In genomic region chr3:139263798-139264197, GRCh38 we compare ENCODE assay signal across 16 cellular contexts.
DNase-seq lines count a peak whose midpoint lies in the region; ATAC-seq, FAIRE-seq and TF ChIP-seq lines count a peak whose summit lies in the region.
"Had no signal": no experiment of that assay in that cellular context is flagged by ENCODE, and none has a peak within 500 bp of the region (broad histone marks: within the 10 kb centered on the region; RNA-seq: fewer than 3 reads in every experiment).

No MANE protein-coding gene starts in this region.

- H3K4me3 ChIP-seq in K562: no peak overlapping the region
- H3K4me3 ChIP-seq in esophagus muscularis mucosa: no peak overlapping the region
- no peak overlapping the region for H3K4me3 ChIP-seq in neuronal stem cell (ENCODE audit: low read length in 2 of 2)
- H3K4me3 ChIP-seq: BLaER1 treated with 17β-estradiol and CSF1 and Interleukin-3, amounts not matched to agents 10 nM and 100 nM had no signal

- POLR2A ChIA-PET in K562 (lab: Yijun Ruan, JAX): no interaction called here

- H3K36me3 ChIP-seq in K562 (ENCODE audit: control insufficient read depth, insufficient read depth, low read length) (no peaks in the 10 kb centered on the region), esophagus muscularis mucosa (no peaks in the 10 kb centered on the region), neuronal stem cell (replicated peaks in 1 of 2; ENCODE audit: control insufficient read depth in 2 of 2, insufficient read depth in 2 of 2, low read length in 2 of 2) (no peaks in the 10 kb centered on the region)
- H3K36me3 ChIP-seq: BLaER1 treated with 17β-estradiol and CSF1 and Interleukin-3, amounts not matched to agents 10 nM and 100 nM had no signal

- H4K8ac ChIP-seq in neuronal stem cell (ENCODE audit: low read depth, low read length): no peak overlapping the region

- H3K14ac ChIP-seq in neuronal stem cell (ENCODE audit: low read length): no peak overlapping the region

- no peak for TF ChIP-seq RAD21 in K562 (CRISPR knock-in tag; conservative IDR thresholded peaks at IDR 0.05 in 1 of 2, IDR thresholded peaks at IDR 0.05 in 1 of 2)

- BruUV-seq in K562 (replicated peaks; lab: Mats Ljungman, UMichigan): no TSS peak

- no peak overlapping the region for H3K27ac ChIP-seq in K562 (ENCODE audit: extremely low read depth, low read depth, low read length)
- no peak overlapping the region for H3K27ac ChIP-seq in esophagus muscularis mucosa (replicated peaks in 1 of 4)
- H3K27ac ChIP-seq in neuronal stem cell (replicated peaks; ENCODE audit: low read length): no peak overlapping the region
- H3K27ac ChIP-seq: BLaER1 treated with 17β-estradiol and CSF1 and Interleukin-3, amounts not matched to agents 10 nM and 100 nM; HL-60 had no signal

- H4K91ac ChIP-seq in neuronal stem cell (ENCODE audit: low read depth, low read length, poor library complexity): no peak overlapping the region

- TF ChIP-seq CTCF in K562 (IDR thresholded peaks at IDR 0.05 in 2 of 3, conservative IDR thresholded peaks at IDR 0.05 in 1 of 3; ENCODE audit: insufficient read depth in 2 of 3, low read depth in 1 of 3, low read length in 3 of 3) (no peak), esophagus muscularis mucosa (IDR thresholded peaks at IDR 0.05) (no peak)

- H2BK120ac ChIP-seq in neuronal stem cell (ENCODE audit: low read depth, low read length): no peak overlapping the region

- intact Hi-C loops in K562 (cut with micrococcal nuclease): no loop called here
- intact Hi-C loops in esophagus muscularis mucosa (cut with DNase I): no loop called here

- TF ChIP-seq POLR2A in K562 (conservative IDR thresholded peaks at IDR 0.05) (no peak), esophagus muscularis mucosa (IDR thresholded peaks at IDR 0.05; ENCODE audit: low read depth) (no peak)

- H3K23ac ChIP-seq in neuronal stem cell (ENCODE audit: low read depth, low read length, poor library complexity): no peak overlapping the region

- peak overlapping the region; percentile 17 for H3K18ac ChIP-seq in neuronal stem cell (ENCODE audit: low read length)

- WGBS in K562 (ENCODE audit: insufficient coverage, low coverage, missing lambda C conversion rate): 14% methylated on average over 1 of the region's 4 CpGs
- WGBS in esophagus muscularis mucosa: 94% methylated on average over 4 of the region's 4 CpGs
- no CpG with 5 or more reads among the region's 4 CpGs for WGBS in neuronal stem cell (ENCODE audit: extremely low coverage in 2 of 2, insufficient read length in 2 of 2, insufficient replicate concordance in 1 of 2), 2 donors

- DNase-seq in K562 (ENCODE audit: extremely low read depth in 1 of 4, low spot score in 3 of 4) (no peak), esophagus muscularis mucosa (ENCODE audit: extremely low spot score) (peak; percentile 77), neuronal stem cell (ENCODE audit: low spot score) (no peak), ureter (ENCODE audit: low spot score) (peak; percentile 10), NCI-H524 treated with DMSO at 0.1 percent for 48 hours (lab: John Stamatoyannopoulos, UW) (no peak), Kasumi-1 (lab: John Stamatoyannopoulos, UW) (no peak), GM19239 (ENCODE audit: insufficient read length, low spot score) (no peak)
- DNase-seq: 8988T, Calu3, DMS79 treated with DMSO at 0.1 percent for 48 hours, GF-D8, H9 had no signal

- no peak for FAIRE-seq in K562 (lab: Jason Lieb, UNC)
- FAIRE-seq in GM19239 (lab: Jason Lieb, UNC): no peak
- FAIRE-seq: H1 had no signal

- H3K9ac ChIP-seq in K562 (ENCODE audit: insufficient read depth in 1 of 2, low read depth in 2 of 2, low read length in 2 of 2) (no peak overlapping the region), neuronal stem cell (ENCODE audit: low read depth, low read length, poor library complexity) (no peak overlapping the region)
- H3K9ac ChIP-seq: BLaER1 treated with 17β-estradiol and CSF1 and Interleukin-3, amounts not matched to agents 10 nM and 100 nM had no signal

- H2BK15ac ChIP-seq in neuronal stem cell (ENCODE audit: low read length): no peak overlapping the region

- H2BK12ac ChIP-seq in neuronal stem cell (ENCODE audit: low read length): no peak overlapping the region

- no peaks in the 10 kb centered on the region for H4K20me1 ChIP-seq in K562 (replicated peaks; ENCODE audit: control insufficient read depth, insufficient read depth, low read length)
- H4K20me1 ChIP-seq: BLaER1 treated with 17β-estradiol and CSF1 and Interleukin-3, amounts not matched to agents 10 nM and 100 nM had no signal

- CTCF ChIA-PET in K562 (lab: Yijun Ruan, JAX; ENCODE audit: low intra/inter-chr PET ratio): no interaction called here

- H3K9me3 ChIP-seq in K562 (replicated peaks; ENCODE audit: control insufficient read depth, insufficient read depth, low read depth, low read length): no peaks in the 10 kb centered on the region
- no peaks in the 10 kb centered on the region for H3K9me3 ChIP-seq in esophagus muscularis mucosa
- peaks cover 0 to 1% of the 10 kb centered on the region in 2 donors for H3K9me3 ChIP-seq in neuronal stem cell (replicated peaks in 1 of 2; ENCODE audit: control insufficient read depth in 2 of 2, insufficient read depth in 1 of 2, low read depth in 1 of 2, low read length in 2 of 2)
- H3K9me3 ChIP-seq: BLaER1 treated with 17β-estradiol and CSF1 and Interleukin-3, amounts not matched to agents 10 nM and 100 nM had no signal

- no peak for ATAC-seq in K562
- ATAC-seq: CD8-positive, alpha-beta T cell had no signal

- H3K4me2 ChIP-seq in K562 (ENCODE audit: insufficient read depth, low read length) (no peak overlapping the region), neuronal stem cell (ENCODE audit: insufficient read depth, low read length, poor library complexity, severe bottlenecking) (no peak overlapping the region)
- H3K4me2 ChIP-seq: BLaER1 treated with 17β-estradiol and CSF1 and Interleukin-3, amounts not matched to agents 10 nM and 100 nM had no signal

- H2AFZ ChIP-seq in K562 (ENCODE audit: low read depth, low read length): no peak overlapping the region
- H2AFZ ChIP-seq in neuronal stem cell (ENCODE audit: low read length): no peak overlapping the region

- H3K4me1 ChIP-seq in K562 (replicated peaks in 1 of 2; ENCODE audit: control insufficient read depth in 2 of 2, insufficient read depth in 2 of 2, low read length in 2 of 2): peaks cover 0 to 5% of the 10 kb centered on the region in 2 experiments; a peak in 1 of 5 replicates
- H3K4me1 ChIP-seq in esophagus muscularis mucosa: peaks cover 0 to 5% (median 4%) of the 10 kb centered on the region in 4 donors
- no peaks in the 10 kb centered on the region for H3K4me1 ChIP-seq in neuronal stem cell (ENCODE audit: control insufficient read depth in 2 of 2, insufficient read depth in 1 of 2, low read depth in 1 of 2, low read length in 2 of 2)

- H2AK5ac ChIP-seq in neuronal stem cell (ENCODE audit: low read depth, low read length): no peak overlapping the region

- in situ Hi-C loops in K562 (cut with MboI): no loop called here

- H3K79me2 ChIP-seq in K562 (ENCODE audit: control insufficient read depth, insufficient read depth, low read length): no peaks in the 10 kb centered on the region

- H3K4ac ChIP-seq in neuronal stem cell (ENCODE audit: low read length): no peak overlapping the region

- H3K79me1 ChIP-seq in neuronal stem cell (ENCODE audit: low read depth, low read length): no peaks in the 10 kb centered on the region

- H2BK5ac ChIP-seq in neuronal stem cell (ENCODE audit: low read length): no peak overlapping the region

- H3K27me3 ChIP-seq in K562 (ENCODE audit: control insufficient read depth in 2 of 2, insufficient read depth in 2 of 2, low read length in 2 of 2) (no peaks in the 10 kb centered on the region), esophagus muscularis mucosa (no peaks in the 10 kb centered on the region), neuronal stem cell (ENCODE audit: control insufficient read depth in 3 of 3, insufficient read depth in 3 of 3, low read depth in 1 of 3, low read length in 3 of 3) (no peaks in the 10 kb centered on the region)
- H3K27me3 ChIP-seq: BLaER1 treated with 17β-estradiol and CSF1 and Interleukin-3, amounts not matched to agents 10 nM and 100 nM had no signal

- TF ChIP-seq EP300 in K562 (IDR thresholded peaks at IDR 0.05; ENCODE audit: low read length) (no peak), esophagus muscularis mucosa (IDR thresholded peaks at IDR 0.05) (no peak)

- H3K9me1 ChIP-seq in K562 (ENCODE audit: control insufficient read depth, insufficient read depth, low read length): no peaks in the 10 kb centered on the region

TF ChIP-seq in K562, 482 proteins besides CTCF, POLR2A, EP300 and RAD21:
- TF ChIP-seq SRSF9 (IDR thresholded peaks at IDR 0.05; ENCODE audit: borderline replicate concordance, low read depth, low read length): no peak
- peak; percentile 21; the same call in 1 of the 2 replicates for TF ChIP-seq CBFA2T3 (IDR thresholded peaks at IDR 0.05)
- TF ChIP-seq MXD1 (CRISPR knock-in tag; IDR thresholded peaks at IDR 0.05; ENCODE audit: borderline replicate concordance, poor library complexity, severe bottlenecking): no peak

Comparison
In these comparisons a context has a peak if more than half of its experiments do, and no peak if none do; other contexts are left out.
1. DNase-seq: peak in esophagus muscularis mucosa (single experiment) and ureter (single experiment); none in K562 (0 of 4), neuronal stem cell (single experiment), NCI-H524 treated with DMSO at 0.1 percent for 48 hours (single experiment), Kasumi-1 (0 of 2) and GM19239 (single experiment).